ENCODE assay signal across 7 cellular contexts in genomic region chr12:116559330-116560080, GRCh38. TPM values are rescaled to one million over a fixed set of nuclear protein-coding genes. Genes with fewer than 3 reads are reported as not detected.
DNase-seq lines count a peak whose midpoint lies in the region; ATAC-seq and TF ChIP-seq lines count a peak whose summit lies in the region.

TSS of gene MAP1LC3B2 (plus strand) at chr12:116559381. CDS start at chr12:116575943, 16,562 bp downstream.

- TF ChIP-seq POLR2A in GM18951 (IDR thresholded peaks at IDR 0.05; ENCODE audit: extremely low read depth, insufficient read depth, insufficient read length) = peak; percentile 17

- CTCF ChIA-PET in activated naive CD4-positive, alpha-beta T cell treated with anti-CD3 and anti-CD28 coated beads for 36 hours (lab: Charles Lee) = interaction anchor here (0.5 to 1.4 kb wide), 8 partner anchors 31 to 1622 kb away, joined by 3 to 5 read pairs (median 3); no protein-coding TSS in a partner anchor

- peaks cover 0 to 19% (median 0%) of the 10 kb centered on the region in 11 donors for H3K9me3 ChIP-seq in heart right ventricle

- DNase-seq in SIG-M5 (lab: John Stamatoyannopoulos, UW) = peak; percentile 96
- peak; percentile 92 for DNase-seq in activated naive CD4-positive, alpha-beta T cell treated with anti-CD3 and anti-CD28 coated beads for 36 hours
- peak in 1 of 2 donors; percentile 51 for DNase-seq in heart right ventricle
- peak; percentile 95 for DNase-seq in renal cortical epithelial cell (ENCODE audit: low read depth)
- DNase-seq in NCI-H1930 (lab: John Stamatoyannopoulos, UW) = no peak

- peaks cover 22% of the 10 kb centered on the region for H3K4me1 Mint-ChIP-seq in activated naive CD4-positive, alpha-beta T cell treated with anti-CD3 and anti-CD28 coated beads for 36 hours (ENCODE audit: low read depth)

- no peaks in the 10 kb centered on the region for H3K27me3 ChIP-seq in heart right ventricle

- peak within 1 kb of the TSS in 2 of 10 donors; percentile 1 to 35 for H3K4me3 ChIP-seq in heart right ventricle

- H3K4me1 ChIP-seq in heart right ventricle = peaks cover 0 to 46% (median 0%) of the 10 kb centered on the region in 9 donors

- intact Hi-C loops in activated naive CD4-positive, alpha-beta T cell treated with anti-CD3 and anti-CD28 coated beads for 36 hours (cut with micrococcal nuclease) = loop anchor here (1.0 to 5.0 kb wide), 8 partner anchors 26 to 497 kb away; partner anchors contain the start of gene MED13L
- intact Hi-C loops in heart right ventricle (cut with DNase I) = no loop called here

- H3K4me3 Mint-ChIP-seq in activated naive CD4-positive, alpha-beta T cell treated with anti-CD3 and anti-CD28 coated beads for 36 hours = peak within 1 kb of the TSS; percentile 73

- peak within 1 kb of the TSS; percentile 95 for H3K27ac Mint-ChIP-seq in activated naive CD4-positive, alpha-beta T cell treated with anti-CD3 and anti-CD28 coated beads for 36 hours

- peaks cover 2% of the 10 kb centered on the region for H3K36me3 Mint-ChIP-seq in activated naive CD4-positive, alpha-beta T cell treated with anti-CD3 and anti-CD28 coated beads for 36 hours (ENCODE audit: low read depth)

- H3K27me3 Mint-ChIP-seq in activated naive CD4-positive, alpha-beta T cell treated with anti-CD3 and anti-CD28 coated beads for 36 hours (ENCODE audit: low read depth) = no peaks in the 10 kb centered on the region

- H3K27ac ChIP-seq in heart right ventricle = peak within 1 kb of the TSS in 6 of 10 donors; percentile 55 to 92 (median 70)

- H3K9me3 Mint-ChIP-seq in activated naive CD4-positive, alpha-beta T cell treated with anti-CD3 and anti-CD28 coated beads for 36 hours = peaks cover 7% of the 10 kb centered on the region

- in situ Hi-C loops in GM18951 (cut with MboI; ENCODE audit: low sequenced_read_pairs, unreplicated experiment) = no loop called here

- WGBS in heart right ventricle, 2 donors = 55 to 58% methylated on average over 14 of the region's 14 CpGs

- ATAC-seq in HG03095 (IDR thresholded peaks at IDR 0.05; ENCODE audit: unreplicated experiment) = peak; percentile 69
- ATAC-seq in heart right ventricle = peak; percentile 71 to 87 (median 82)

- H3K36me3 ChIP-seq in heart right ventricle = no peaks in the 10 kb centered on the region

- no peak for TF ChIP-seq CTCF in heart right ventricle (IDR thresholded peaks at IDR 0.05)

RNA-seq across cellular contexts. Expression of gene MAP1LC3B2, which starts in this region (rescaled TPM):
- 1 to 10 TPM; 1.2 to 1.5 TPM for total RNA-seq in activated naive CD4-positive, alpha-beta T cell treated with anti-CD3 and anti-CD28 coated beads for 36 hours
- total RNA-seq in heart right ventricle (1 to 10 TPM in 9 of 10 donors, under 1 TPM in 1; 0.82 to 4.1 (median 2.2) TPM), renal cortical epithelial cell (0.35 and 1.6 TPM in 2 replicates)
- 1 to 10 TPM in 1 of 2 donors, under 1 TPM in 1; 0.59 to 4.6 TPM for polyA plus RNA-seq in heart right ventricle

Comparison
In these comparisons a context has a peak if more than half of its experiments do, and no peak if none do; other contexts are left out.
1. DNase-seq: peak in SIG-M5 (single experiment), activated naive CD4-positive, alpha-beta T cell treated with anti-CD3 and anti-CD28 coated beads for 36 hours (single experiment) and renal cortical epithelial cell (single experiment); none in NCI-H1930 (0 of 2).